ENCODE assay signal across 25 cellular contexts in the genomic region with DNA sequence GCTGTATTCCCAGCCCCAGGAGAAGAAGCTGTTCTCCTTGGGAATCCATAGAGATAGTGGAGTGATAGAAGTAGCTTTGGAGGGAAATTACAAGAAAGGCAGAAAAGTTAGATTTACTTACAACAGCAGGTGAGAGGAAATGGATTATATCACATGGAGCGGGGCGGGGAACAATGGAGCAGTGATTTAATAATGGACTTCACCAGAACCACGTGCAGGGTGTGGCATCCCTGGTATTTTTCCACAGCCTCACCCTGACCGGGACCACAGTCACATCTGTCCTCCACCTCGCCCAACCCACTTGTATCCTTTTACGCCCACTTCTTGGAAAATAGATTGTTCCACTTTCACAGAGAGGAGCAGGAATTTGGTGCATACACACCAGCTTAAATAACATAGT. TPM values are rescaled to one million over a fixed set of nuclear protein-coding genes. Genes with fewer than 3 reads are reported as not detected.
DNase-seq lines count a peak whose midpoint lies in the region; ATAC-seq, FAIRE-seq and TF ChIP-seq lines count a peak whose summit lies in the region.
"Had no signal": no experiment of that assay in that cellular context is flagged by ENCODE, and none has a peak within 500 bp of the region (broad histone marks: within the 10 kb centered on the region; RNA-seq: fewer than 3 reads in every experiment).

No MANE protein-coding gene starts in this region.

- H3K4me3 Mint-ChIP-seq in MCF 10A (ENCODE audit: unreplicated experiment) (no peak overlapping the region), mesothelial cell of epicardium (no peak overlapping the region)
- no peak overlapping the region for H3K4me3 Mint-ChIP-seq in activated naive CD4-positive, alpha-beta T cell treated with anti-CD3 and anti-CD28 coated beads for 36 hours
- H3K4me3 Mint-ChIP-seq: activated naive CD8-positive, alpha-beta T cell treated with anti-CD3 and anti-CD28 coated beads for 36 hours; activated T-cell treated with anti-CD3 and anti-CD28 coated beads, Interleukin-2, amount 50 U/mL, for 4 hours; dendritic cell treated with granulocyte-macrophage colony-stimulating factor and Interleukin-4, amounts not matched to agents 40 ng/mL and 50 ng/mL, for 4 days; natural killer cell treated with Interleukin-12 subunit alpha and Interleukin-12 subunit beta and Interleukin-15 and Interleukin-18, amount 100 ng/mL, for 72 hours had no signal

- POLR2A ChIA-PET in MCF 10A (lab: Yijun Ruan, JAX), result interaction anchor here (0.8 to 3.3 kb wide), 8 partner anchors 12 to 318 kb away, joined by 3 to 27 read pairs (median 3); partner anchors contain the start of genes CYB5B and NQO1

- intact Hi-C loops in left cardiac atrium (cut with DNase I) (loop anchor here in 1 of 2 donors (10.0 kb wide), 1 partner anchor 156 kb away; the partner anchor contains the start of gene NFAT5), Right ventricle myocardium inferior (cut with DNase I) (no loop called here), MCF 10A (cut with micrococcal nuclease) (no loop called here)
- intact Hi-C loops in activated naive CD4-positive, alpha-beta T cell treated with anti-CD3 and anti-CD28 coated beads for 36 hours (cut with micrococcal nuclease), result no loop called here

- CTCF ChIA-PET in MCF 10A (lab: Yijun Ruan, JAX), result interaction anchor here (1.0 to 2.4 kb wide), 2 partner anchors 10 to 12 kb away, joined by 3 to 8 read pairs; no protein-coding TSS in a partner anchor
- CTCF ChIA-PET in activated naive CD4-positive, alpha-beta T cell treated with anti-CD3 and anti-CD28 coated beads for 36 hours (lab: Charles Lee), result interaction anchor here (0.5 to 1.4 kb wide), 4 partner anchors 10 to 83 kb away, joined by 3 to 6 read pairs (median 4); no protein-coding TSS in a partner anchor

- H3K27me3 Mint-ChIP-seq in MCF 10A (ENCODE audit: insufficient read depth, unreplicated experiment) (no peaks in the 10 kb centered on the region), mesothelial cell of epicardium (ENCODE audit: low read depth) (no peaks in the 10 kb centered on the region)
- H3K27me3 Mint-ChIP-seq in activated naive CD4-positive, alpha-beta T cell treated with anti-CD3 and anti-CD28 coated beads for 36 hours (ENCODE audit: low read depth), result no peaks in the 10 kb centered on the region
- H3K27me3 Mint-ChIP-seq: activated naive CD8-positive, alpha-beta T cell treated with anti-CD3 and anti-CD28 coated beads for 36 hours; brain; natural killer cell treated with Interleukin-12 subunit alpha and Interleukin-12 subunit beta and Interleukin-15 and Interleukin-18, amount 100 ng/mL, for 72 hours; progenitor cell of endocrine pancreas had no signal

- FAIRE-seq in urothelium cell line (lab: Jason Lieb, UNC), result no peak
- FAIRE-seq: endothelial cell of umbilical vein, frontal cortex had no signal

- DNase-seq in left cardiac atrium (peak; percentile 58), Right ventricle myocardium inferior (ENCODE audit: missing footprints) (no peak), MCF 10A (ENCODE audit: unreplicated experiment) (peak; percentile 37), mesothelial cell of epicardium (ENCODE audit: low spot score in 2 of 2, unreplicated experiment in 2 of 2) (no peak), urothelium cell line (ENCODE audit: low spot score) (peak; percentile 38), RKO (ENCODE audit: low spot score) (no peak)
- DNase-seq in activated naive CD4-positive, alpha-beta T cell treated with anti-CD3 and anti-CD28 coated beads for 36 hours, result no peak
- DNase-seq: ACHN; activated CD4-positive, alpha-beta T cell treated with anti-CD3 and anti-CD28 coated beads, Interleukin-2, amount 50 U/mL, for 4 hours; activated naive CD8-positive, alpha-beta T cell treated with anti-CD3 and anti-CD28 coated beads for 36 hours; activated T-cell treated with anti-CD3 and anti-CD28 coated beads, Interleukin-2, amount 50 U/mL, for 4 hours; NCI-H187 treated with DMSO at 0.1 percent for 48 hours; NCI-H345; spleen; T-helper 2 cell; WERI-Rb-1 had no signal

- no peak for TF ChIP-seq CTCF in MCF 10A (IDR thresholded peaks at IDR 0.05; ENCODE audit: unreplicated experiment)
- TF ChIP-seq CTCF in mesothelial cell of epicardium (IDR thresholded peaks at IDR 0.05; ENCODE audit: unreplicated experiment), result no peak

- no peaks in the 10 kb centered on the region for H3K9me3 Mint-ChIP-seq in MCF 10A (ENCODE audit: unreplicated experiment)
- H3K9me3 Mint-ChIP-seq in mesothelial cell of epicardium, result no peaks in the 10 kb centered on the region
- H3K9me3 Mint-ChIP-seq in activated naive CD4-positive, alpha-beta T cell treated with anti-CD3 and anti-CD28 coated beads for 36 hours, result no peaks in the 10 kb centered on the region
- H3K9me3 Mint-ChIP-seq: activated naive CD8-positive, alpha-beta T cell treated with anti-CD3 and anti-CD28 coated beads for 36 hours; activated T-cell treated with anti-CD3 and anti-CD28 coated beads, Interleukin-2, amount 50 U/mL, for 4 hours; brain; natural killer cell treated with Interleukin-12 subunit alpha and Interleukin-12 subunit beta and Interleukin-15 and Interleukin-18, amount 100 ng/mL, for 72 hours had no signal

- no TSS peak for BruUV-seq in MCF 10A (replicated peaks; lab: Mats Ljungman, UMichigan)

- H3K4me1 Mint-ChIP-seq in MCF 10A (ENCODE audit: insufficient read depth, unreplicated experiment), result peaks cover 36% of the 10 kb centered on the region
- peaks cover 61% of the 10 kb centered on the region for H3K4me1 Mint-ChIP-seq in mesothelial cell of epicardium
- peaks cover 14% of the 10 kb centered on the region for H3K4me1 Mint-ChIP-seq in activated naive CD4-positive, alpha-beta T cell treated with anti-CD3 and anti-CD28 coated beads for 36 hours (ENCODE audit: low read depth)

- no peaks in the 10 kb centered on the region for H3K36me3 Mint-ChIP-seq in MCF 10A (ENCODE audit: insufficient read depth, unreplicated experiment)
- H3K36me3 Mint-ChIP-seq in mesothelial cell of epicardium, result no peaks in the 10 kb centered on the region
- H3K36me3 Mint-ChIP-seq in activated naive CD4-positive, alpha-beta T cell treated with anti-CD3 and anti-CD28 coated beads for 36 hours (ENCODE audit: low read depth), result no peaks in the 10 kb centered on the region
- H3K36me3 Mint-ChIP-seq: activated naive CD8-positive, alpha-beta T cell treated with anti-CD3 and anti-CD28 coated beads for 36 hours; brain; natural killer cell treated with Interleukin-12 subunit alpha and Interleukin-12 subunit beta and Interleukin-15 and Interleukin-18, amount 100 ng/mL, for 72 hours had no signal

- no peak overlapping the region for H3K27ac Mint-ChIP-seq in MCF 10A (ENCODE audit: low read depth, unreplicated experiment)
- peak overlapping the region; percentile 26 for H3K27ac Mint-ChIP-seq in mesothelial cell of epicardium
- H3K27ac Mint-ChIP-seq in activated naive CD4-positive, alpha-beta T cell treated with anti-CD3 and anti-CD28 coated beads for 36 hours, result no peak overlapping the region
- H3K27ac Mint-ChIP-seq: activated naive CD8-positive, alpha-beta T cell treated with anti-CD3 and anti-CD28 coated beads for 36 hours; dendritic cell treated with granulocyte-macrophage colony-stimulating factor and Interleukin-4, amounts not matched to agents 40 ng/mL and 50 ng/mL, for 4 days; natural killer cell treated with Interleukin-12 subunit alpha and Interleukin-12 subunit beta and Interleukin-15 and Interleukin-18, amount 100 ng/mL, for 72 hours had no signal

- peak in 1 of 2 donors; percentile 48 for ATAC-seq in left cardiac atrium
- no peak for ATAC-seq in Right ventricle myocardium inferior
- ATAC-seq in GM18520 (IDR thresholded peaks at IDR 0.05; ENCODE audit: unreplicated experiment), result no peak
- ATAC-seq: activated T-cell treated with anti-CD3 and anti-CD28 coated beads, Interleukin-2, amount 50 U/mL, for 4 hours; left lung; natural killer cell treated with Interleukin-12 subunit alpha and Interleukin-12 subunit beta and Interleukin-15 and Interleukin-18, amount 100 ng/mL, for 72 hours had no signal

RNA-seq across cellular contexts. Expression of gene CYB5B, which starts 16.0 kb away (rescaled TPM):
- total RNA-seq in left cardiac atrium, result 10 to 100 TPM; 60.8 to 62.0 TPM
- total RNA-seq in Right ventricle myocardium inferior, result 65.5 TPM
- 112 and 118 TPM in 2 replicates for total RNA-seq in MCF 10A (2022)
- 96.6 to 102 TPM (median 101 TPM) in 3 replicates for total RNA-seq in mesothelial cell of epicardium
- total RNA-seq in activated naive CD4-positive, alpha-beta T cell treated with anti-CD3 and anti-CD28 coated beads for 36 hours, result 100 to 1,000 TPM; 160 to 172 TPM

RNA-seq across cellular contexts. Expression of gene TERF2, which starts 22.6 kb away (rescaled TPM):
- total RNA-seq in left cardiac atrium, result 10 to 100 TPM; 22.6 to 26.6 TPM
- 24.8 TPM for total RNA-seq in Right ventricle myocardium inferior
- 38.4 and 41.9 TPM in 2 replicates for total RNA-seq in MCF 10A (2022)
- 36.8 to 42.4 TPM (median 39.2 TPM) in 3 replicates for total RNA-seq in mesothelial cell of epicardium
- total RNA-seq in activated naive CD4-positive, alpha-beta T cell treated with anti-CD3 and anti-CD28 coated beads for 36 hours, result 10 to 100 TPM; 38.6 to 40.1 TPM

RNA-seq across cellular contexts. Expression of gene TMED6, which starts 56.9 kb away (rescaled TPM):
- total RNA-seq in left cardiac atrium (under 1 TPM in 1 of 2 donors, not detected in 1; 0.37 TPM), Right ventricle myocardium inferior (not detected), MCF 10A (2022) (0.51 and 1.2 TPM in 2 replicates), mesothelial cell of epicardium (1.2 to 1.7 TPM (median 1.4 TPM) in 3 replicates)
- under 1 TPM; 0.86 to 0.88 TPM for total RNA-seq in activated naive CD4-positive, alpha-beta T cell treated with anti-CD3 and anti-CD28 coated beads for 36 hours
- total RNA-seq: frontal cortex, temporal lobe had no signal

Comparison
In these comparisons a context has a peak if more than half of its experiments do, and no peak if none do; other contexts are left out.
1. DNase-seq: peak in left cardiac atrium (single experiment), MCF 10A (single experiment) and urothelium cell line (single experiment); none in Right ventricle myocardium inferior (single experiment), mesothelial cell of epicardium (0 of 2), activated naive CD4-positive, alpha-beta T cell treated with anti-CD3 and anti-CD28 coated beads for 36 hours (single experiment) and RKO (single experiment).